19 cellular contexts compared by ENCODE assay signal in genomic region chr16:9302102-9302501, GRCh38.
DNase-seq lines count a peak whose midpoint lies in the region; ATAC-seq, FAIRE-seq and TF ChIP-seq lines count a peak whose summit lies in the region.
"Had no signal": no experiment of that assay in that cellular context is flagged by ENCODE, and none has a peak within 500 bp of the region (broad histone marks: within the 10 kb centered on the region; RNA-seq: fewer than 3 reads in every experiment).

No MANE protein-coding gene starts in this region.

- H3K27ac ChIP-seq in right lobe of liver, result no peak overlapping the region
- H3K27ac ChIP-seq in HepG2 (ENCODE audit: extremely low read length, insufficient read depth, low read length), result no peak overlapping the region
- no peak overlapping the region for H3K27ac ChIP-seq in prostate gland
- H3K27ac ChIP-seq: HL-60 had no signal

- H3K4me1 ChIP-seq in right lobe of liver, result no peaks in the 10 kb centered on the region
- H3K4me1 ChIP-seq in HepG2 (ENCODE audit: insufficient read depth, low read length), result no peaks in the 10 kb centered on the region
- H3K4me1 ChIP-seq in prostate gland (replicated peaks), result no peaks in the 10 kb centered on the region

- in situ Hi-C loops in HepG2 (cut with HindIII; ENCODE audit: extremely low pct_ligation_motif_present, low pct_unique_long_range_greater_than_20kb), result no loop called here

- no peak for FAIRE-seq in HepG2 (lab: Jason Lieb, UNC)
- FAIRE-seq: GM12878, GM18507, H54 had no signal

- H3K9ac ChIP-seq in HepG2 (ENCODE audit: insufficient read depth, low read depth, low read length), result no peak overlapping the region

- TF ChIP-seq POLR2A in right lobe of liver (IDR thresholded peaks at IDR 0.05) (no peak), HepG2 (IDR thresholded peaks at IDR 0.05; ENCODE audit: insufficient read depth in 1 of 2, low read depth in 2 of 2, low read length in 2 of 2) (no peak), prostate gland (IDR thresholded peaks at IDR 0.05) (no peak)

- BruUV-seq in HepG2 (replicated peaks; lab: Mats Ljungman, UMichigan), result no TSS peak

- no peaks in the 10 kb centered on the region for H3K27me3 ChIP-seq in right lobe of liver
- H3K27me3 ChIP-seq in HepG2 (ENCODE audit: control insufficient read depth in 1 of 2, insufficient read depth in 2 of 2, low read length in 2 of 2), result 0 out of 5 replicates have a peak, but pooled peaks cover 0 to 1% of the 10 kb centered on the region in 2 experiments
- no peaks in the 10 kb centered on the region for H3K27me3 ChIP-seq in prostate gland (replicated peaks; ENCODE audit: insufficient read depth)

- no peak overlapping the region for H3K4me2 ChIP-seq in HepG2 (ENCODE audit: low read depth, low read length)

- no peak overlapping the region for H3K4me3 ChIP-seq in right lobe of liver
- no peak overlapping the region for H3K4me3 ChIP-seq in HepG2 (replicated peaks in 1 of 3; ENCODE audit: insufficient read depth in 1 of 3, low read depth in 2 of 3, low read length in 3 of 3)
- no peak overlapping the region for H3K4me3 ChIP-seq in prostate gland
- H3K4me3 ChIP-seq: GM12878 had no signal

- no peak for TF ChIP-seq RAD21 in HepG2 (CRISPR knock-in tag; IDR thresholded peaks at IDR 0.05)

- H2AFZ ChIP-seq in HepG2 (ENCODE audit: low read length), result no peak overlapping the region

- TF ChIP-seq CTCF in right lobe of liver (IDR thresholded peaks at IDR 0.05) (no peak), HepG2 (CRISPR knock-in tag; IDR thresholded peaks at IDR 0.05) (no peak), prostate gland (IDR thresholded peaks at IDR 0.05) (no peak)

- H3K9me3 ChIP-seq in right lobe of liver (no peaks in the 10 kb centered on the region), HepG2 (ENCODE audit: low read length) (no peaks in the 10 kb centered on the region), prostate gland (no peaks in the 10 kb centered on the region)

- H3K36me3 ChIP-seq in right lobe of liver (no peaks in the 10 kb centered on the region), HepG2 (replicated peaks in 1 of 2; ENCODE audit: control insufficient read depth in 1 of 2, insufficient read depth in 2 of 2, low read length in 2 of 2) (no peaks in the 10 kb centered on the region), prostate gland (no peaks in the 10 kb centered on the region)

- no peaks in the 10 kb centered on the region for H4K20me1 ChIP-seq in HepG2 (ENCODE audit: insufficient read depth, low read length)

- CTCF ChIA-PET in HepG2 (lab: Yijun Ruan, JAX; ENCODE audit: low intra/inter-chr PET ratio, low total read pairs), result no interaction called here

- POLR2A ChIA-PET in HepG2 (lab: Yijun Ruan, JAX), result no interaction called here

- intact Hi-C loops in right lobe of liver (cut with DNase I) (no loop called here), HepG2 (cut with micrococcal nuclease; ENCODE audit: unreplicated experiment) (loop anchor here (10.0 kb wide), 1 partner anchor 137 kb away; no protein-coding TSS in a partner anchor), left colon (cut with DNase I, micrococcal nuclease) (no loop called here), prostate gland (cut with DNase I) (no loop called here)

- DNase-seq in right lobe of liver, result peak in 2 of 3 donors; percentile 35 to 53
- no peak for DNase-seq in HepG2 (ENCODE audit: low spot score)
- DNase-seq in left colon, result peak; percentile 44 to 72
- DNase-seq in prostate gland (ENCODE audit: low spot score), result peak; percentile 10
- no peak for DNase-seq in GOT3 (lab: John Stamatoyannopoulos, UW)
- DNase-seq in inferior parietal cortex (ENCODE audit: extremely low spot score), result no peak
- no peak for DNase-seq in NCI-H345 (lab: John Stamatoyannopoulos, UW)
- DNase-seq: 8988T; AML-193; C1 segment of cervical spinal cord; Calu3; CD4-positive, alpha-beta T cell; DMS 273 treated with DMSO at 0.1 percent for 48 hours; IMR-90 had no signal

- ATAC-seq in right lobe of liver (peak in 3 of 4 donors; percentile 25 to 53 (median 36)), HepG2 (no peak), left colon (peak; percentile 87)
- ATAC-seq: GM12878, HCT116 had no signal

- TF ChIP-seq EP300 in HepG2 (IDR thresholded peaks at IDR 0.05; ENCODE audit: low read depth in 2 of 2, low read length in 2 of 2) (no peak), HepG2 (CRISPR knock-in tag; IDR thresholded peaks at IDR 0.05; ENCODE audit: borderline replicate concordance) (no peak)

- H3K79me2 ChIP-seq in HepG2 (ENCODE audit: insufficient read depth, low read length), result no peaks in the 10 kb centered on the region

- WGBS in right lobe of liver (ENCODE audit: insufficient coverage, low coverage, low lambda C conversion rate, missing lambda C conversion rate), result 30% methylated on average over 6 of the region's 6 CpGs
- 7% methylated on average over 6 of the region's 6 CpGs for WGBS in HepG2 (ENCODE audit: low lambda C conversion rate)
- WGBS in prostate gland, result 59% methylated on average over 6 of the region's 6 CpGs

TF ChIP-seq in HepG2, 621 proteins besides CTCF, POLR2A, EP300 and RAD21:
- TF ChIP-seq POGZ (CRISPR knock-in tag; IDR thresholded peaks at IDR 0.05) (no peak), KLF15 (CRISPR knock-in tag; IDR thresholded peaks at IDR 0.05; ENCODE audit: borderline replicate concordance) (no peak), ZNF34 (CRISPR knock-in tag; IDR thresholded peaks at IDR 0.05; ENCODE audit: borderline replicate concordance) (no peak), KDM1A (CRISPR knock-in tag; IDR thresholded peaks at IDR 0.05) (no peak), ZSCAN5A (CRISPR knock-in tag; IDR thresholded peaks at IDR 0.05; ENCODE audit: borderline replicate concordance) (no peak), IKZF4 (CRISPR knock-in tag; IDR thresholded peaks at IDR 0.05; ENCODE audit: borderline replicate concordance, low read depth, not compliant biosample characterization) (no peak), ZNF343 (CRISPR knock-in tag; IDR thresholded peaks at IDR 0.05) (no peak), GLI4 (CRISPR knock-in tag; IDR thresholded peaks at IDR 0.05; ENCODE audit: borderline replicate concordance) (no peak)
TF ChIP-seq in HepG2: peak in this region for 0.

Comparison
In these comparisons a context has a peak if more than half of its experiments do, and no peak if none do; other contexts are left out.
1. DNase-seq: peak in right lobe of liver (2 of 3), left colon (2 of 2) and prostate gland (single experiment); none in HepG2 (single experiment), GOT3 (single experiment), inferior parietal cortex (single experiment) and NCI-H345 (single experiment).